16 cellular contexts compared by ENCODE assay signal in genomic region chr14:61716956-61717355, GRCh38. TPM values are rescaled to one million over a fixed set of nuclear protein-coding genes. Genes with fewer than 3 reads are reported as not detected.
DNase-seq lines count a peak whose midpoint lies in the region; ATAC-seq and TF ChIP-seq lines count a peak whose summit lies in the region.
"Had no signal": no experiment of that assay in that cellular context is flagged by ENCODE, and none has a peak within 500 bp of the region (broad histone marks: within the 10 kb centered on the region; RNA-seq: fewer than 3 reads in every experiment).

No MANE protein-coding gene starts in this region.

- H3K27me3 ChIP-seq in GM23248 (replicated peaks; ENCODE audit: insufficient read depth) (no peaks in the 10 kb centered on the region), adipocyte (replicated peaks; ENCODE audit: control insufficient read depth, insufficient read depth, low read length) (no peaks in the 10 kb centered on the region), neural progenitor cell (no peaks in the 10 kb centered on the region)
- H3K27me3 ChIP-seq: adrenal gland, gastrocnemius medialis, sigmoid colon, tibial nerve had no signal

- H3K9me2 ChIP-seq in GM23248 (ENCODE audit: insufficient read depth): no peaks in the 10 kb centered on the region

- POLR2A ChIA-PET in activated CD4-positive, alpha-beta T cell treated with anti-CD3 and anti-CD28 coated beads, Interleukin-2, amount 10 ng/mL, durations not matched to agents 7 days and 5 days (lab: Charles Lee): no interaction called here
- POLR2A ChIA-PET in RWPE1 (lab: Yijun Ruan, JAX; ENCODE audit: low non-redundant PET): no interaction called here

- H3K9me3 ChIP-seq in GM23248 (ENCODE audit: low read depth) (no peaks in the 10 kb centered on the region), adipocyte (ENCODE audit: control insufficient read depth, low read length) (no peaks in the 10 kb centered on the region), neural progenitor cell (ENCODE audit: low read depth) (no peaks in the 10 kb centered on the region)
- H3K9me3 ChIP-seq: adrenal gland, Caco-2, gastrocnemius medialis, sigmoid colon, tibial nerve had no signal

- H3K27me3 Mint-ChIP-seq in activated CD4-positive, alpha-beta T cell treated with anti-CD3 and anti-CD28 coated beads, Interleukin-2, amount 10 ng/mL, durations not matched to agents 24 days and 14 days: no peaks in the 10 kb centered on the region
- no peaks in the 10 kb centered on the region for H3K27me3 Mint-ChIP-seq in activated CD4-positive, alpha-beta T cell treated with anti-CD3 and anti-CD28 coated beads, Interleukin-2, amount 10 ng/mL, durations not matched to agents 7 days and 5 days
- H3K27me3 Mint-ChIP-seq in neural progenitor cell (ENCODE audit: insufficient read depth, low read depth): no peaks in the 10 kb centered on the region

- H3K9me3 Mint-ChIP-seq in activated CD4-positive, alpha-beta T cell treated with anti-CD3 and anti-CD28 coated beads, Interleukin-2, amount 10 ng/mL, durations not matched to agents 24 days and 14 days: no peaks in the 10 kb centered on the region
- no peaks in the 10 kb centered on the region for H3K9me3 Mint-ChIP-seq in activated CD4-positive, alpha-beta T cell treated with anti-CD3 and anti-CD28 coated beads, Interleukin-2, amount 10 ng/mL, durations not matched to agents 7 days and 5 days
- H3K9me3 Mint-ChIP-seq in neural progenitor cell: no peaks in the 10 kb centered on the region

- peaks cover 85% of the 10 kb centered on the region for H4K20me1 ChIP-seq in GM23248 (ENCODE audit: insufficient read depth)
- peaks cover 100% of the 10 kb centered on the region for H4K20me1 ChIP-seq in neural progenitor cell (ENCODE audit: low read depth)

- H3K4me2 ChIP-seq in GM23248 (ENCODE audit: unreplicated experiment) (peak overlapping the region; percentile 79), neural progenitor cell (no peak overlapping the region)

- CTCF ChIA-PET in activated CD4-positive, alpha-beta T cell treated with anti-CD3 and anti-CD28 coated beads, Interleukin-2, amount 10 ng/mL, durations not matched to agents 7 days and 5 days (lab: Charles Lee): interaction anchor here (1.1 to 1.3 kb wide), 2 partner anchors 9 to 241 kb away, joined by 3 read pairs; no protein-coding TSS in a partner anchor
- CTCF ChIA-PET in RWPE1 (lab: Yijun Ruan, JAX): no interaction called here

- no peak overlapping the region for H3K4me3 Mint-ChIP-seq in activated CD4-positive, alpha-beta T cell treated with anti-CD3 and anti-CD28 coated beads, Interleukin-2, amount 10 ng/mL, durations not matched to agents 24 days and 14 days
- H3K4me3 Mint-ChIP-seq in activated CD4-positive, alpha-beta T cell treated with anti-CD3 and anti-CD28 coated beads, Interleukin-2, amount 10 ng/mL, durations not matched to agents 7 days and 5 days: no peak overlapping the region
- H3K4me3 Mint-ChIP-seq in neural progenitor cell: no peak overlapping the region

- H3K27ac Mint-ChIP-seq in activated CD4-positive, alpha-beta T cell treated with anti-CD3 and anti-CD28 coated beads, Interleukin-2, amount 10 ng/mL, durations not matched to agents 24 days and 14 days: peak overlapping the region; percentile 70
- no peak overlapping the region for H3K27ac Mint-ChIP-seq in activated CD4-positive, alpha-beta T cell treated with anti-CD3 and anti-CD28 coated beads, Interleukin-2, amount 10 ng/mL, durations not matched to agents 7 days and 5 days
- H3K27ac Mint-ChIP-seq in neural progenitor cell: no peak overlapping the region

- H2AFZ ChIP-seq in GM23248: no peak overlapping the region
- no peak overlapping the region for H2AFZ ChIP-seq in neural progenitor cell (replicated peaks)

- H3K9ac ChIP-seq in GM23248: peak overlapping the region; percentile 41
- peak overlapping the region; percentile 41 for H3K9ac ChIP-seq in adipocyte (ENCODE audit: low read length)
- H3K9ac ChIP-seq in neural progenitor cell: no peak overlapping the region

- in situ Hi-C loops in GM23248 (cut with MboI): no loop called here

- H3K36me3 ChIP-seq in GM23248 (ENCODE audit: low read depth) (peaks cover 18% of the 10 kb centered on the region), adipocyte (ENCODE audit: control insufficient read depth, insufficient read depth, low read length, severe bottlenecking) (peaks cover 15% of the 10 kb centered on the region), neural progenitor cell (peaks cover 7% of the 10 kb centered on the region)

- peaks cover 100% of the 10 kb centered on the region for H3K79me2 ChIP-seq in GM23248 (ENCODE audit: insufficient read depth)
- H3K79me2 ChIP-seq in neural progenitor cell (ENCODE audit: low read depth): peaks cover 100% of the 10 kb centered on the region

- 97 to 100% methylated on average over 1 of the region's 1 CpG for WGBS in GM23248 (ENCODE audit: low coverage in 1 of 2, low lambda C conversion rate in 2 of 2, missing lambda C conversion rate in 2 of 2), 2 experiments

- DNase-seq in activated CD4-positive, alpha-beta T cell treated with anti-CD3 and anti-CD28 coated beads, Interleukin-2, amount 10 ng/mL, durations not matched to agents 24 days and 14 days: no peak
- no peak for DNase-seq in activated CD4-positive, alpha-beta T cell treated with anti-CD3 and anti-CD28 coated beads, Interleukin-2, amount 10 ng/mL, durations not matched to agents 7 days and 5 days
- DNase-seq in GM23248 (no peak), adipocyte (ENCODE audit: low read depth) (no peak), neural progenitor cell (ENCODE audit: low spot score) (no peak), hepatic stellate cell (ENCODE audit: low spot score) (no peak), RWPE1 (ENCODE audit: low spot score) (no peak)
- DNase-seq: adrenal gland; Caco-2; gastrocnemius medialis; NCI-H446; sigmoid colon; stimulated activated CD4-positive, alpha-beta T cell treated with anti-CD3 and anti-CD28 coated beads, Interleukin-4, amount 100 ng/mL, for 4 hours had no signal

- H3K36me3 Mint-ChIP-seq in activated CD4-positive, alpha-beta T cell treated with anti-CD3 and anti-CD28 coated beads, Interleukin-2, amount 10 ng/mL, durations not matched to agents 24 days and 14 days (ENCODE audit: low read depth): peaks cover 26% of the 10 kb centered on the region
- peaks cover 5% of the 10 kb centered on the region for H3K36me3 Mint-ChIP-seq in activated CD4-positive, alpha-beta T cell treated with anti-CD3 and anti-CD28 coated beads, Interleukin-2, amount 10 ng/mL, durations not matched to agents 7 days and 5 days (ENCODE audit: low read depth)
- peaks cover 4% of the 10 kb centered on the region for H3K36me3 Mint-ChIP-seq in neural progenitor cell

- intact Hi-C loops in activated CD4-positive, alpha-beta T cell treated with anti-CD3 and anti-CD28 coated beads, Interleukin-2, amount 10 ng/mL, durations not matched to agents 24 days and 14 days (cut with micrococcal nuclease): no loop called here

- H3K27ac ChIP-seq in GM23248 (peak overlapping the region; percentile 41), neural progenitor cell (peak overlapping the region; percentile 49), RWPE1 (no peak overlapping the region)
- H3K27ac ChIP-seq: gastrocnemius medialis, tibial nerve had no signal

- H3K4me1 Mint-ChIP-seq in activated CD4-positive, alpha-beta T cell treated with anti-CD3 and anti-CD28 coated beads, Interleukin-2, amount 10 ng/mL, durations not matched to agents 24 days and 14 days: peaks cover 61% of the 10 kb centered on the region
- H3K4me1 Mint-ChIP-seq in activated CD4-positive, alpha-beta T cell treated with anti-CD3 and anti-CD28 coated beads, Interleukin-2, amount 10 ng/mL, durations not matched to agents 7 days and 5 days: peaks cover 83% of the 10 kb centered on the region
- peaks cover 11% of the 10 kb centered on the region for H3K4me1 Mint-ChIP-seq in neural progenitor cell

- no peak for ATAC-seq in GM21528 (IDR thresholded peaks at IDR 0.05; ENCODE audit: low FRiP score, unreplicated experiment)
- ATAC-seq: gastrocnemius medialis had no signal

- TF ChIP-seq CTCF in neural progenitor cell (IDR thresholded peaks at IDR 0.05): no peak
- no peak for TF ChIP-seq CTCF in RWPE1 (conservative IDR thresholded peaks at IDR 0.05; ENCODE audit: low read depth)

- H3K4me3 ChIP-seq in GM23248 (peak overlapping the region; percentile 56), adipocyte (ENCODE audit: low read length) (peak overlapping the region; percentile 42), neural progenitor cell (no peak overlapping the region)
- H3K4me3 ChIP-seq: adrenal gland, gastrocnemius medialis, lung, sigmoid colon, tibial nerve had no signal

- H3F3A ChIP-seq in GM23248 (ENCODE audit: insufficient read depth) (peaks cover 94% of the 10 kb centered on the region), neural progenitor cell (ENCODE audit: low read depth) (peaks cover 12% of the 10 kb centered on the region)

- H3K4me1 ChIP-seq in GM23248 (ENCODE audit: insufficient read depth): peaks cover 96% of the 10 kb centered on the region
- peaks cover 79% of the 10 kb centered on the region for H3K4me1 ChIP-seq in adipocyte (ENCODE audit: control insufficient read depth, insufficient read depth, low read length)
- H3K4me1 ChIP-seq in neural progenitor cell: peaks cover 44% of the 10 kb centered on the region

RNA-seq across cellular contexts. Expression of gene HIF1A, which starts 21.6 kb away (rescaled TPM):
- total RNA-seq in activated CD4-positive, alpha-beta T cell treated with anti-CD3 and anti-CD28 coated beads, Interleukin-2, amount 10 ng/mL, durations not matched to agents 24 days and 14 days: 175 and 181 TPM in 2 replicates
- total RNA-seq in activated CD4-positive, alpha-beta T cell treated with anti-CD3 and anti-CD28 coated beads, Interleukin-2, amount 10 ng/mL, durations not matched to agents 7 days and 5 days: 100 to 1,000 TPM in 1 of 2 experiments, 10 to 100 TPM in 1; 97.0 to 116 TPM
- 1,114 and 1,257 TPM in 2 replicates for total RNA-seq in GM23248 (2014; rRNA removed; shearing (Covaris generic))
- 863 and 907 TPM in 2 replicates for polyA plus RNA-seq in GM23248 (2016; fragmentation: Nextera tagmentation; extraction: Ambion mirVana)
- total RNA-seq in neural progenitor cell (ENCODE audit: low replicate concordance): 185 and 299 TPM in 2 replicates

RNA-seq across cellular contexts. Expression of gene SNAPC1, which starts 45.3 kb away (rescaled TPM):
- 12.1 and 12.3 TPM in 2 replicates for total RNA-seq in activated CD4-positive, alpha-beta T cell treated with anti-CD3 and anti-CD28 coated beads, Interleukin-2, amount 10 ng/mL, durations not matched to agents 24 days and 14 days
- total RNA-seq in activated CD4-positive, alpha-beta T cell treated with anti-CD3 and anti-CD28 coated beads, Interleukin-2, amount 10 ng/mL, durations not matched to agents 7 days and 5 days: 1 to 10 TPM; 5.2 to 5.5 TPM
- total RNA-seq in GM23248 (2014; rRNA removed; shearing (Covaris generic)): 32.1 and 35.9 TPM in 2 replicates
- polyA plus RNA-seq in GM23248 (2016; fragmentation: Nextera tagmentation; extraction: Ambion mirVana): 41.0 and 41.6 TPM in 2 replicates
- 17.5 and 27.8 TPM in 2 replicates for total RNA-seq in neural progenitor cell (ENCODE audit: low replicate concordance)
